ENCODE assay signal across 19 cellular contexts in the genomic region with DNA sequence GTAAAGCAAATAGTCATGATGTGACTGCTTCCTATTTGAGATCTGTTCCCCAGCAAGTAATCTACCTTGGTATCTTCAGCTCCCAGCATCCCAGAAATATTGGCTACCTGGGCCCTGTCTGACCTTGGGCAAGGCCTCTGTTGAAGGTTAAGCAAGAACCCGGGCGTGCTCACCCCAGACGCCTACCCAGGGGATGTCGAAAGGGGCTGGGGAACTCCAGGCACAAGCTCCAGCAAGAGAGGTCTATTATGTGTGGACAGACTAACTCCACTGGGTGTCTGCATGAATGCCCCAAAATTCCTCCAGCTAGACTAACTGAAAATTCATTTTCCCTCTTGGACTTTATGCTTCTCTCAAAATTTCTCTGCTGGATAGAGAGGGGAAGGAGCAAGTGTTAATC. TPM values are rescaled to one million over a fixed set of nuclear protein-coding genes. Genes with fewer than 3 reads are reported as not detected.
DNase-seq lines count a peak whose midpoint lies in the region; TF ChIP-seq lines count a peak whose summit lies in the region.
"Had no signal": no experiment of that assay in that cellular context is flagged by ENCODE, and none has a peak within 500 bp of the region (broad histone marks: within the 10 kb centered on the region; RNA-seq: fewer than 3 reads in every experiment).

No MANE protein-coding gene starts in this region.

- no peak overlapping the region for H3K27ac ChIP-seq in right atrium auricular region
- H3K27ac ChIP-seq in left ventricle myocardium inferior (replicated peaks): no peak overlapping the region
- H3K27ac ChIP-seq in mammary epithelial cell (ENCODE audit: insufficient read depth, low read depth, low read length): no peak overlapping the region

- peaks cover 7% of the 10 kb centered on the region for H3K4me1 Mint-ChIP-seq in mesothelial cell of epicardium
- H3K4me1 Mint-ChIP-seq: IgD-negative memory B cell had no signal

- no peak overlapping the region for H3K4me3 ChIP-seq in right atrium auricular region
- no peak overlapping the region for H3K4me3 ChIP-seq in left ventricle myocardium inferior
- H3K4me3 ChIP-seq in mammary epithelial cell (replicated peaks in 1 of 3; ENCODE audit: insufficient read depth in 1 of 3, low read depth in 2 of 3, low read length in 3 of 3): no peak overlapping the region
- H3K4me3 ChIP-seq: GM12878 had no signal

- WGBS in mammary epithelial cell (ENCODE audit: low coverage, missing lambda C conversion rate): 27% methylated on average over 4 of the region's 4 CpGs

- H3K27me3 ChIP-seq in right atrium auricular region: no peaks in the 10 kb centered on the region
- peaks cover 54% of the 10 kb centered on the region for H3K27me3 ChIP-seq in left ventricle myocardium inferior (ENCODE audit: low read depth)
- no peaks in the 10 kb centered on the region for H3K27me3 ChIP-seq in mammary epithelial cell (ENCODE audit: insufficient read depth, low read length)

- no peaks in the 10 kb centered on the region for H3K9me3 ChIP-seq in right atrium auricular region
- no peaks in the 10 kb centered on the region for H3K9me3 ChIP-seq in left ventricle myocardium inferior (replicated peaks)
- H3K9me3 ChIP-seq in mammary epithelial cell (replicated peaks; ENCODE audit: insufficient read depth, low read length): no peaks in the 10 kb centered on the region

- H3K4me1 ChIP-seq in right atrium auricular region (no peaks in the 10 kb centered on the region), left ventricle myocardium inferior (no peaks in the 10 kb centered on the region), mammary epithelial cell (ENCODE audit: insufficient read depth, low read length) (peaks cover 25% of the 10 kb centered on the region)

- DNase-seq in right atrium auricular region (ENCODE audit: low spot score) (peak; percentile 48), left ventricle myocardium inferior (no peak), mammary epithelial cell (peak; percentile 32), mesothelial cell of epicardium (ENCODE audit: low spot score in 2 of 2, unreplicated experiment in 2 of 2) (peak in 1 of 2 experiments; percentile 27), NCI-H2196 (lab: John Stamatoyannopoulos, UW; ENCODE audit: unreplicated experiment) (no peak), DMS 273 (lab: John Stamatoyannopoulos, UW; ENCODE audit: unreplicated experiment) (no peak), amygdala (lab: John Stamatoyannopoulos, UW) (no peak), AG08396 (ENCODE audit: low spot score) (no peak)
- DNase-seq: CD4-positive, CD25-positive, alpha-beta regulatory T cell; DMS 273 treated with DMSO at 0.1 percent for 48 hours; DND-41; H7; NCI-H1048; NCI-H187; NCI-H446 treated with DMSO at 0.1 percent for 48 hours; PC-3; SIG-M5 had no signal

- no peak overlapping the region for H3K4me3 Mint-ChIP-seq in mesothelial cell of epicardium
- H3K4me3 Mint-ChIP-seq: CD4-positive, CD25-positive, alpha-beta regulatory T cell; IgD-negative memory B cell had no signal

- H3K9me3 Mint-ChIP-seq in mesothelial cell of epicardium: no peaks in the 10 kb centered on the region
- H3K9me3 Mint-ChIP-seq: CD4-positive, CD25-positive, alpha-beta regulatory T cell; IgD-negative memory B cell had no signal

- CTCF ChIA-PET in mammary epithelial cell (lab: Charles Lee; ENCODE audit: low non-redundant PET): no interaction called here

- intact Hi-C loops in left ventricle myocardium inferior (cut with micrococcal nuclease) (no loop called here), mammary epithelial cell (cut with micrococcal nuclease) (no loop called here)

- H4K20me1 ChIP-seq in mammary epithelial cell (ENCODE audit: insufficient read depth, low read length): no peaks in the 10 kb centered on the region

- H3K27ac Mint-ChIP-seq in mesothelial cell of epicardium: peak overlapping the region; percentile 18
- H3K27ac Mint-ChIP-seq: CD4-positive, CD25-positive, alpha-beta regulatory T cell had no signal

- no peaks in the 10 kb centered on the region for H3K27me3 Mint-ChIP-seq in mesothelial cell of epicardium (ENCODE audit: low read depth)
- H3K27me3 Mint-ChIP-seq: CD4-positive, CD25-positive, alpha-beta regulatory T cell had no signal

- H3K36me3 Mint-ChIP-seq in mesothelial cell of epicardium: no peaks in the 10 kb centered on the region
- H3K36me3 Mint-ChIP-seq: CD4-positive, CD25-positive, alpha-beta regulatory T cell; IgD-negative memory B cell had no signal

- H2AFZ ChIP-seq in mammary epithelial cell (ENCODE audit: low read depth, low read length): no peak overlapping the region

- dilution Hi-C loops in mammary epithelial cell (cut with HindIII; ENCODE audit: low sequenced_read_pairs): loop anchor here (5.0 kb wide), 1 partner anchor 49 kb away; no protein-coding TSS in a partner anchor

- in situ Hi-C loops in mammary epithelial cell (cut with MboI; ENCODE audit: low sequenced_read_pairs in 2 of 2): no loop called here

- no peak overlapping the region for H3K4me2 ChIP-seq in mammary epithelial cell (ENCODE audit: insufficient read depth, low read depth, low read length)

- no peak for TF ChIP-seq CTCF in right atrium auricular region (IDR thresholded peaks at IDR 0.05)
- TF ChIP-seq CTCF in left ventricle myocardium inferior (IDR thresholded peaks at IDR 0.05; ENCODE audit: borderline replicate concordance): no peak
- TF ChIP-seq CTCF in mammary epithelial cell (conservative IDR thresholded peaks at IDR 0.05 in 1 of 2, IDR thresholded peaks at IDR 0.05 in 1 of 2; ENCODE audit: extremely low read depth in 1 of 2, insufficient read depth in 1 of 2, low read depth in 1 of 2, low read length in 2 of 2): no peak
- TF ChIP-seq CTCF in mesothelial cell of epicardium (IDR thresholded peaks at IDR 0.05; ENCODE audit: unreplicated experiment): no peak

- no peaks in the 10 kb centered on the region for H3K79me2 ChIP-seq in mammary epithelial cell (ENCODE audit: insufficient read depth, low read length)

- BruUV-seq in mammary epithelial cell (replicated peaks; lab: Mats Ljungman, UMichigan): no TSS peak

- H3K9ac ChIP-seq in mammary epithelial cell (ENCODE audit: insufficient read depth, low read length): no peak overlapping the region

- H3K36me3 ChIP-seq in right atrium auricular region: no peaks in the 10 kb centered on the region
- no peaks in the 10 kb centered on the region for H3K36me3 ChIP-seq in left ventricle myocardium inferior
- no peaks in the 10 kb centered on the region for H3K36me3 ChIP-seq in mammary epithelial cell (ENCODE audit: insufficient read depth, low read length)

RNA-seq across cellular contexts. Expression of a gene that starts 37.3 kb away (rescaled TPM):
- total RNA-seq in right atrium auricular region (10 to 100 TPM; 32.1 to 64.1 TPM), left ventricle myocardium inferior (37.2 TPM), mammary epithelial cell (10 to 100 TPM; 42.3 to 60.3 TPM), mesothelial cell of epicardium (110 to 113 TPM (median 113 TPM) in 3 replicates)
- 20.7 TPM for polyA plus RNA-seq in mammary epithelial cell
- 117 TPM for polyA minus RNA-seq in mammary epithelial cell

Comparison
In these comparisons a context has a peak if more than half of its experiments do, and no peak if none do; other contexts are left out.
1. DNase-seq: peak in right atrium auricular region (single experiment) and mammary epithelial cell (single experiment); none in left ventricle myocardium inferior (single experiment), NCI-H2196 (single experiment), DMS 273 (single experiment), amygdala (0 of 56) and AG08396 (single experiment).